In genomic region chr2:195687320-195688086, GRCh38 we compare ENCODE assay signal across 9 cellular contexts.
"Had no signal": no experiment of that assay in that cellular context is flagged by ENCODE, and none has a peak within 500 bp of the region (broad histone marks: within the 10 kb centered on the region; RNA-seq: fewer than 3 reads in every experiment).

No MANE protein-coding gene starts in this region.

- H3K27ac ChIP-seq: tibial artery had no signal

- H3K27me3 ChIP-seq: tibial artery had no signal

- H3K4me3 ChIP-seq: lung, tibial artery had no signal

- H3K27me3 Mint-ChIP-seq: activated naive CD8-positive, alpha-beta T cell treated with anti-CD3 and anti-CD28 coated beads, Interleukin-2, amount 10 ng/mL, durations not matched to agents 7 days and 5 days; stimulated activated memory B cell treated with anti-CD40 and anti-IgM and Interleukin-4, amounts not matched to agents 10 μg/mL and 1 μg/mL and 100 μg/mL, for 72 hours had no signal

- H3K36me3 ChIP-seq: tibial artery had no signal

- H3K9me3 ChIP-seq: tibial artery had no signal

- DNase-seq: activated naive CD8-positive, alpha-beta T cell treated with anti-CD3 and anti-CD28 coated beads, Interleukin-2, amount 10 ng/mL, durations not matched to agents 7 days and 5 days; anterior cingulate cortex; endodermal cell; head of caudate nucleus; left colon; tibial artery had no signal

- H3K4me3 Mint-ChIP-seq: activated naive CD8-positive, alpha-beta T cell treated with anti-CD3 and anti-CD28 coated beads, Interleukin-2, amount 10 ng/mL, durations not matched to agents 7 days and 5 days; activated T-helper 1 cell treated with anti-CD3 and anti-CD28 coated beads, Interleukin-12 subunit alpha, Interleukin-12 subunit beta, Interleukin-2, Interleukin-4 antibody, amounts not matched to agents 30 ng/mL and 10 ng/mL and 1 ng/mL, durations not matched to agents 14 hours and 24 hours and 36 hours; endodermal cell; stimulated activated memory B cell treated with anti-CD40 and anti-IgM and Interleukin-4, amounts not matched to agents 10 μg/mL and 1 μg/mL and 100 μg/mL, for 72 hours had no signal

- ATAC-seq: stimulated activated memory B cell treated with anti-CD40 and anti-IgM and Interleukin-4, amounts not matched to agents 10 μg/mL and 1 μg/mL and 100 μg/mL, for 72 hours had no signal

- H3K27ac Mint-ChIP-seq: activated naive CD8-positive, alpha-beta T cell treated with anti-CD3 and anti-CD28 coated beads, Interleukin-2, amount 10 ng/mL, durations not matched to agents 7 days and 5 days; activated T-helper 1 cell treated with anti-CD3 and anti-CD28 coated beads, Interleukin-12 subunit alpha, Interleukin-12 subunit beta, Interleukin-2, Interleukin-4 antibody, amounts not matched to agents 30 ng/mL and 10 ng/mL and 1 ng/mL, durations not matched to agents 14 hours and 24 hours and 36 hours; endodermal cell had no signal
